ENCODE assay signal across 33 cellular contexts in the genomic region with DNA sequence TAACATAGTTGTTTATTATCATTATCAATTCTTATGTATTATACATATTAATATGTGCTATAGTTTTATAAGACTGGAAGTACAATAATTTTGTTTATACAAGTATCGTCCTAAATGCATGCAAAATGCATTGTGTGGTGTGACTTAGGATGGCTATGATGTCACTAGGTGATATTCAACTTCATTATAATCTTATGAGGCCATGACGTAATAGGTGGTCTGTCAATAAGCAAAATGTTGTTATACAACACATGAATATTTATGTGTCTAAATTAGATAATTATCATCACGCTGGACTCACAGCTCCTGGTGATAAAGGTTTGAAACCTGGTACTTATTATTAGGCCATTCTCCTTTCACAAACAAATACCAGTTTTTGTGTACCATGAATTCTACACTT.
"Had no signal": no experiment of that assay in that cellular context is flagged by ENCODE, and none has a peak within 500 bp of the region (broad histone marks: within the 10 kb centered on the region; RNA-seq: fewer than 3 reads in every experiment).

No MANE protein-coding gene starts in this region.

- H3K4me3 ChIP-seq: adrenal gland, ascending aorta, body of pancreas, breast epithelium, cardiac muscle cell had no signal

- H3K27ac ChIP-seq: adrenal gland, ascending aorta, body of pancreas, breast epithelium, cardiac muscle cell had no signal

- H3K9me3 ChIP-seq: adrenal gland, ascending aorta, body of pancreas, breast epithelium had no signal

- FAIRE-seq: astrocyte, bronchial epithelial cell had no signal

- ATAC-seq: activated naive CD4-positive, alpha-beta T cell treated with anti-CD3 and anti-CD28 coated beads, Interleukin-2, amount 50 U/mL, for 72 hours; activated naive CD8-positive, alpha-beta T cell treated with anti-CD3 and anti-CD28 coated beads, Interleukin-2, amount 50 U/mL, for 24 hours; activated T-cell treated with anti-CD3 and anti-CD28 coated beads, Interleukin-2, amount 50 U/mL, for 4 hours; activated T-cell treated with anti-CD3 and anti-CD28 coated beads, Interleukin-2, amount 50 U/mL, for 72 hours; activated T-helper 17 cell treated with anti-CD3 and anti-CD28 coated beads, Interleukin-2, amount 50 U/mL, for 72 hours; body of pancreas had no signal

- H3K27me3 ChIP-seq: adrenal gland, ascending aorta, body of pancreas, breast epithelium, cardiac muscle cell had no signal

- H3K36me3 ChIP-seq: adrenal gland, ascending aorta, breast epithelium, cardiac muscle cell had no signal

- DNase-seq: activated effector memory CD4-positive, alpha-beta T cell treated with anti-CD3 and anti-CD28 coated beads, Interleukin-2, amount 50 U/mL, for 16 hours; activated effector memory CD4-positive, alpha-beta T cell treated with Interleukin-2 at 50 U/mL for 16 hours; activated gamma-delta T cell; activated gamma-delta T cell treated with Interleukin-2 at 50 U/mL for 16 hours; activated naive CD4-positive, alpha-beta T cell; activated naive CD4-positive, alpha-beta T cell treated with anti-CD3 and anti-CD28 coated beads for 36 hours; activated naive CD4-positive, alpha-beta T cell treated with anti-CD3 and anti-CD28 coated beads, Interleukin-2, amount 10 ng/mL, durations not matched to agents 7 days and 5 days; activated naive CD4-positive, alpha-beta T cell treated with anti-CD3 and anti-CD28 coated beads, Interleukin-2, amount 50 U/mL, for 16 hours; activated naive CD4-positive, alpha-beta T cell treated with Interleukin-2 at 50 U/mL for 16 hours; activated naive CD8-positive, alpha-beta T cell treated with anti-CD3 and anti-CD28 coated beads for 36 hours; activated naive CD8-positive, alpha-beta T cell treated with anti-CD3 and anti-CD28 coated beads, Interleukin-2, amount 10 ng/mL, durations not matched to agents 7 days and 5 days; activated naive CD8-positive, alpha-beta T cell treated with anti-CD3 and anti-CD28 coated beads, Interleukin-2, amount 50 U/mL, for 24 hours; activated T-cell treated with anti-CD3 and anti-CD28 coated beads, Interleukin-2, amount 50 U/mL, for 1 hour; activated T-cell treated with anti-CD3 and anti-CD28 coated beads, Interleukin-2, amount 50 U/mL, for 24 hours; activated T-cell treated with anti-CD3 and anti-CD28 coated beads, Interleukin-2, amount 50 U/mL, for 4 hours; activated T-cell treated with anti-CD3 and anti-CD28 coated beads, Interleukin-2, amount 50 U/mL, for 48 hours; activated T-cell treated with anti-CD3 and anti-CD28 coated beads, Interleukin-2, amount 50 U/mL, for 72 hours; adrenal gland; amniotic stem cell; amygdala; anterior cingulate cortex; aorta; body of pancreas; caudate nucleus; central memory CD4-positive, alpha-beta T cell; cerebellar nuclear complex had no signal

- H3K4me1 ChIP-seq: adrenal gland, ascending aorta, body of pancreas, breast epithelium had no signal
